Comparison of ENCODE assay signal across 1 cellular context in genomic region chr5:166708271-166708670, GRCh38.
TF ChIP-seq lines count a peak whose summit lies in the region.

No MANE protein-coding gene starts in this region.

TF ChIP-seq in H1, 55 proteins besides CTCF, POLR2A, EP300 and RAD21 (continued from another document):
- TF ChIP-seq CHD7 (IDR thresholded peaks at IDR 0.05; ENCODE audit: insufficient replicate concordance, low read length) (no peak), CTBP2 (IDR thresholded peaks at IDR 0.05; ENCODE audit: borderline replicate concordance, insufficient read depth, insufficient read length, low read length) (no peak), SP4 (IDR thresholded peaks at IDR 0.05; ENCODE audit: low read length) (no peak)
